In the genomic region with DNA sequence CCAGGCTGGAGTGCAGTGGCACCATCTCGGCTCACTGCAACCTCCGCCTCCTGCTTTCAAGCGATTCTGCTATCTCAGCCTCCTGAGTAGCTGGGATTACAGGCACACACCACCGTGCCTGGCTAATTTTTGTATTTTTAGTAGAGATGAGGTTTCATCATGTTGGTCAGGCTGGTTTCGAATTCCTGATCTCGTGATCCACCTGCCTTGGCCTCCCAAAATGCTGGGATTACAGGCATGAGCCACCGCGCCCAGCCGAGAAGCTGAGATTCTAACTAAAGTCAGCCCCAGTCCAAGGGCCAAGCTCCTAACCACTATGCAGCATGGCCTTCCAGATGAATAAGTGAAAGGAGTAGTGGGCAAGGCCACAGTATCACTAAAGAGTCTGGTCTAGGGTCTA, we compare ENCODE assay signal across 8 cellular contexts. TPM values are rescaled to one million over a fixed set of nuclear protein-coding genes. Genes with fewer than 3 reads are reported as not detected.
DNase-seq lines count a peak whose midpoint lies in the region; TF ChIP-seq lines count a peak whose summit lies in the region.
"Not testable (repeated sequence)": the region's sequence is repeated elsewhere in the genome, so short reads cannot be mapped to it uniquely, and the experiment has no call there.

No MANE protein-coding gene starts in this region.

- peaks cover 23% of the 10 kb centered on the region for H3K9me3 ChIP-seq in BLaER1
- H3K9me3 ChIP-seq in MM.1S (replicated peaks; ENCODE audit: insufficient read depth, low read length); left ventricle myocardium inferior (replicated peaks); suprapubic skin: not testable (repeated sequence)

- H2AFZ ChIP-seq in MM.1S (ENCODE audit: low read length): peak overlapping the region; percentile 25

- H3K4me1 Mint-ChIP-seq in mesothelial cell of epicardium: peaks cover 42% of the 10 kb centered on the region

- peaks cover 16% of the 10 kb centered on the region for H3K36me3 Mint-ChIP-seq in mesothelial cell of epicardium

- TF ChIP-seq POLR2A in suprapubic skin (IDR thresholded peaks at IDR 0.05): not testable (repeated sequence)

- TF ChIP-seq CTCF in MM.1S (IDR thresholded peaks at IDR 0.05; ENCODE audit: low read length); VCaP (conservative IDR thresholded peaks at IDR 0.05); coronary artery (IDR thresholded peaks at IDR 0.05); left ventricle myocardium inferior (IDR thresholded peaks at IDR 0.05; ENCODE audit: borderline replicate concordance); mesothelial cell of epicardium (IDR thresholded peaks at IDR 0.05; ENCODE audit: unreplicated experiment); suprapubic skin (IDR thresholded peaks at IDR 0.05): not testable (repeated sequence)

- peaks cover 10% of the 10 kb centered on the region for H3K9me3 Mint-ChIP-seq in mesothelial cell of epicardium

- H3K27ac ChIP-seq in BLaER1: peak overlapping the region; percentile 33; the same call in 1 of the 2 replicates
- H3K27ac ChIP-seq in MM.1S (ENCODE audit: low read length): peak overlapping the region; percentile 77
- peak overlapping the region; percentile 63; the same call in 1 of the 2 replicates for H3K27ac ChIP-seq in VCaP
- H3K27ac ChIP-seq in coronary artery: peak overlapping the region; percentile 72 to 84
- peak overlapping the region; percentile 88 for H3K27ac ChIP-seq in left ventricle myocardium inferior (replicated peaks)
- H3K27ac ChIP-seq in rectal smooth muscle tissue (ENCODE audit: low read depth, low read length): peak overlapping the region; percentile 69
- peak overlapping the region; percentile 49 for H3K27ac ChIP-seq in suprapubic skin

- TF ChIP-seq EP300 in suprapubic skin (IDR thresholded peaks at IDR 0.05): not testable (repeated sequence)

- 88% methylated on average over 9 of the region's 9 CpGs for WGBS in suprapubic skin

- not testable (repeated sequence) for DNase-seq in MM.1S; coronary artery (ENCODE audit: low spot score); left ventricle myocardium inferior; mesothelial cell of epicardium (ENCODE audit: low spot score in 2 of 2, unreplicated experiment in 2 of 2); suprapubic skin (ENCODE audit: low spot score in 2 of 2)

- H3K4me3 Mint-ChIP-seq in mesothelial cell of epicardium: not testable (repeated sequence)

- not testable (repeated sequence) for H3K27me3 Mint-ChIP-seq in mesothelial cell of epicardium (ENCODE audit: low read depth)

- H4K20me1 ChIP-seq in BLaER1: peaks cover 48% of the 10 kb centered on the region
- not testable (repeated sequence) for H4K20me1 ChIP-seq in MM.1S (ENCODE audit: insufficient read depth, low read length)

- H3K27ac Mint-ChIP-seq in mesothelial cell of epicardium: peak overlapping the region; percentile 97

- intact Hi-C loops in left ventricle myocardium inferior (cut with micrococcal nuclease): not testable (repeated sequence)

- H3K4me2 ChIP-seq in BLaER1: peak overlapping the region; percentile 77
- H3K4me2 ChIP-seq in MM.1S (ENCODE audit: low read depth, low read length): peak overlapping the region; percentile 36

- H3K4me1 ChIP-seq in BLaER1 (peaks cover 53% of the 10 kb centered on the region), MM.1S (ENCODE audit: low read length) (peaks cover 21% of the 10 kb centered on the region), left ventricle myocardium inferior (peaks cover 54% of the 10 kb centered on the region), rectal smooth muscle tissue (ENCODE audit: control insufficient read depth, insufficient read depth, low read length) (peaks cover 32% of the 10 kb centered on the region), suprapubic skin (peaks cover 52% of the 10 kb centered on the region)

- H3K79me2 ChIP-seq in MM.1S (ENCODE audit: low read length): not testable (repeated sequence)

- not testable (repeated sequence) for H3K9me2 ChIP-seq in MM.1S (replicated peaks; ENCODE audit: insufficient read depth, low read length)

- H3K27me3 ChIP-seq in BLaER1; MM.1S (replicated peaks; ENCODE audit: insufficient read depth, low read length); left ventricle myocardium inferior (ENCODE audit: low read depth); rectal smooth muscle tissue (ENCODE audit: control insufficient read depth, insufficient read depth, low read length); suprapubic skin: not testable (repeated sequence)

- H3K4me3 ChIP-seq in BLaER1; MM.1S (ENCODE audit: low read length); coronary artery; left ventricle myocardium inferior; rectal smooth muscle tissue (ENCODE audit: low read length); suprapubic skin: not testable (repeated sequence)

- H3K9ac ChIP-seq in BLaER1 (0 out of 2 replicates have a peak overlapping the region, but pooled peaks have one; percentile 21), MM.1S (ENCODE audit: low read length) (peak overlapping the region; percentile 4; the same call in 1 of the 2 replicates)
- not testable (repeated sequence) for H3K9ac ChIP-seq in rectal smooth muscle tissue (ENCODE audit: low read length)

- peaks cover 19% of the 10 kb centered on the region for H3F3A ChIP-seq in MM.1S (ENCODE audit: insufficient read depth, low read length)

- not testable (repeated sequence) for H3K36me3 ChIP-seq in BLaER1; MM.1S (replicated peaks; ENCODE audit: insufficient read depth, low read length); left ventricle myocardium inferior; rectal smooth muscle tissue (ENCODE audit: control insufficient read depth, insufficient read depth, low read length); suprapubic skin

RNA-seq across cellular contexts. Expression of a gene that starts 20.9 kb away (rescaled TPM):
- total RNA-seq in left ventricle myocardium inferior: 39.3 TPM
- 46.2 to 55.4 TPM (median 51.2 TPM) in 3 replicates for total RNA-seq in mesothelial cell of epicardium
- total RNA-seq in suprapubic skin: 10 to 100 TPM; 38.5 to 54.6 (median 41.7) TPM

Comparison
In these comparisons a context has a peak if more than half of its experiments do, and no peak if none do; other contexts are left out.
1. H3K27ac ChIP-seq: peak in every context shown above with its lines; median percentile 88 in left ventricle myocardium inferior; 78 in coronary artery; 77 in MM.1S; 69 in rectal smooth muscle tissue; 63 in VCaP; 49 in suprapubic skin; 33 in BLaER1.